ENCODE assay signal across 14 cellular contexts in genomic region chr3:125582707-125583106, GRCh38. TPM values are rescaled to one million over a fixed set of nuclear protein-coding genes. Genes with fewer than 3 reads are reported as not detected.
A peak's percentile ranks its signal among the peaks of the same experiment; 100 is the strongest.
DNase-seq lines count a peak whose midpoint lies in the region; ATAC-seq, FAIRE-seq and TF ChIP-seq lines count a peak whose summit lies in the region.
"Had no signal": no experiment of that assay in that cellular context is flagged by ENCODE, and none has a peak within 500 bp of the region (broad histone marks: within the 10 kb centered on the region; RNA-seq: fewer than 3 reads in every experiment).

No MANE protein-coding gene starts in this region.

- H3K4me1 ChIP-seq in GM12878 (ENCODE audit: control insufficient read depth, insufficient read depth, low read length) (peaks cover 5% of the 10 kb centered on the region; the same call in 1 of the 2 replicates), psoas muscle (peaks cover 27% of the 10 kb centered on the region)
- H3K4me1 ChIP-seq: ascending aorta had no signal

- H3K9me3 ChIP-seq in GM12878 (replicated peaks; ENCODE audit: control insufficient read depth, insufficient read depth, low read length) (no peaks in the 10 kb centered on the region), psoas muscle (no peaks in the 10 kb centered on the region)
- H3K9me3 ChIP-seq: ascending aorta, upper lobe of right lung had no signal

- no peak overlapping the region for H3K9ac ChIP-seq in GM12878 (ENCODE audit: control insufficient read depth, insufficient read depth, low read length)

- RAD21 ChIA-PET in GM12878 (lab: Charles Lee; ENCODE audit: unreplicated experiment), result interaction anchor here (1.4 to 2.2 kb wide), 4 partner anchors 48 to 821 kb away, joined by 4 to 14 read pairs (median 4); no protein-coding TSS in a partner anchor

- ATAC-seq in GM12878 (peak; percentile 51; the same call in 1 of the 3 replicates), psoas muscle (no peak)
- ATAC-seq: sciatic nerve, T-helper 17 cell, upper lobe of right lung had no signal

- CTCF ChIA-PET in GM12878 (lab: Yijun Ruan, JAX), result interaction anchor here (0.7 to 5.8 kb wide), 15 partner anchors 9 to 893 kb away, joined by 3 to 90 read pairs (median 4); partner anchors contain the start of genes MUC13 and SNX4

- peak; percentile 57 for TF ChIP-seq CTCF in 22Rv1 (IDR thresholded peaks at IDR 0.05)
- peak; percentile 7 to 47 (median 20); a peak in 2 of 6 replicates for TF ChIP-seq CTCF in GM12878 (IDR thresholded peaks at IDR 0.05 in 2 of 3, conservative IDR thresholded peaks at IDR 0.05 in 1 of 3; ENCODE audit: control insufficient read depth in 2 of 3, extremely low read depth in 1 of 3, insufficient read depth in 1 of 3, low read depth in 3 of 3, low read length in 3 of 3)
- no peak for TF ChIP-seq CTCF in psoas muscle (IDR thresholded peaks at IDR 0.05)

- no peak for TF ChIP-seq EP300 in GM12878 (IDR thresholded peaks at IDR 0.05; ENCODE audit: borderline replicate concordance in 1 of 2, control insufficient read depth in 1 of 2, low read depth in 2 of 2, low read length in 2 of 2)

- no peak overlapping the region for H2AFZ ChIP-seq in GM12878 (ENCODE audit: control insufficient read depth, low read depth, low read length)

- H3K36me3 ChIP-seq in GM12878 (ENCODE audit: control insufficient read depth in 2 of 2, insufficient read depth in 2 of 2, low read length in 1 of 2) (peaks cover 0 to 8% of the 10 kb centered on the region in 2 experiments; a peak in 3 of 4 replicates), psoas muscle (ENCODE audit: insufficient read depth in 1 of 2, low read depth in 1 of 2) (peaks cover 0 to 68% of the 10 kb centered on the region in 2 donors)

- SMC1A ChIA-PET in GM12878 (lab: Charles Lee; ENCODE audit: uncharacterized antibody, unreplicated experiment), result interaction anchor here (0.7 to 6.7 kb wide), 11 partner anchors 9 to 881 kb away, joined by 3 to 61 read pairs (median 5); partner anchors contain the start of gene SNX4

- no peak overlapping the region for H3K4me3 ChIP-seq in GM12878
- H3K4me3 ChIP-seq in psoas muscle, result no peak overlapping the region
- H3K4me3 ChIP-seq: ascending aorta, upper lobe of right lung had no signal

- peak; percentile 56 for TF ChIP-seq RAD21 in GM12878 (IDR thresholded peaks at IDR 0.05; ENCODE audit: insufficient read depth, low read depth, low read length)

- TF ChIP-seq POLR2A in GM12878 (IDR thresholded peaks at IDR 0.05; ENCODE audit: low read depth, low read length) (no peak), GM12892 (IDR thresholded peaks at IDR 0.05; ENCODE audit: low read depth, low read length) (no peak)

- intact Hi-C loops in GM12878 (cut with micrococcal nuclease; ENCODE audit: unreplicated experiment) (loop anchor here (10.0 kb wide), 2 partner anchors 108 to 588 kb away; no protein-coding TSS in a partner anchor), psoas muscle (cut with DNase I) (loop anchor here in 1 of 2 donors (10.0 kb wide), 2 partner anchors 58 to 588 kb away; partner anchors contain the start of gene SNX4)

- H3K27ac ChIP-seq in 22Rv1, result no peak overlapping the region
- no peak overlapping the region for H3K27ac ChIP-seq in GM12878 (ENCODE audit: control insufficient read depth, insufficient read depth)
- no peak overlapping the region for H3K27ac ChIP-seq in psoas muscle
- H3K27ac ChIP-seq: ascending aorta, upper lobe of right lung had no signal

- DNase-seq in EH (ENCODE audit: low read depth), result peak; percentile 28
- peak; percentile 28 for DNase-seq in M059J (ENCODE audit: low read depth)
- DNase-seq in GM12878 (ENCODE audit: low read depth, low spot score), result no peak
- DNase-seq in psoas muscle, result no peak
- no peak for DNase-seq in T1000 (lab: John Stamatoyannopoulos, UW)
- DNase-seq in GM12892 (ENCODE audit: insufficient read length), result no peak
- DNase-seq in islet precursor cell, result no peak
- DNase-seq: activated T-cell treated with anti-CD3 and anti-CD28 coated beads for 4 hours, T-helper 17 cell, upper lobe of right lung had no signal

- peaks cover 4% of the 10 kb centered on the region for H3K79me2 ChIP-seq in GM12878 (ENCODE audit: control insufficient read depth, insufficient read depth, low read length)

- H3K4me2 ChIP-seq in GM12878 (ENCODE audit: control insufficient read depth, insufficient read depth), result no peak overlapping the region

- in situ Hi-C loops in GM12878 (cut with MboI), result no loop called here

- POLR2A ChIA-PET in GM12878 (lab: Charles Lee), result interaction anchor here (0.6 to 1.0 kb wide), 2 partner anchors 18 to 686 kb away, joined by 3 to 4 read pairs; no protein-coding TSS in a partner anchor

- no peaks in the 10 kb centered on the region for H4K20me1 ChIP-seq in GM12878 (ENCODE audit: control insufficient read depth, insufficient read depth)

- BruUV-seq in GM12878 (replicated peaks; lab: Mats Ljungman, UMichigan), result no TSS peak

- H3K27me3 ChIP-seq in GM12878 (replicated peaks in 1 of 2; ENCODE audit: control insufficient read depth in 2 of 2, insufficient read depth in 2 of 2, low read length in 1 of 2), result no peaks in the 10 kb centered on the region
- no peaks in the 10 kb centered on the region for H3K27me3 ChIP-seq in psoas muscle (ENCODE audit: insufficient read depth in 3 of 3, low read length in 2 of 3)
- H3K27me3 ChIP-seq: ascending aorta, upper lobe of right lung had no signal

- FAIRE-seq in GM12878 (lab: Jason Lieb, UNC) (no peak), GM12892 (lab: Jason Lieb, UNC) (no peak)
- FAIRE-seq: endothelial cell of umbilical vein had no signal

TF ChIP-seq in GM12878, 131 proteins besides CTCF, POLR2A, EP300 and RAD21:
- no peak for TF ChIP-seq BRCA1 (IDR thresholded peaks at IDR 0.05; ENCODE audit: low read depth, low read length)
- no peak for TF ChIP-seq LARP7 (IDR thresholded peaks at IDR 0.05)
- TF ChIP-seq TAF1 (IDR thresholded peaks at IDR 0.05; ENCODE audit: borderline replicate concordance, low read depth, low read length), result no peak
- no peak for TF ChIP-seq SMAD5 (IDR thresholded peaks at IDR 0.05; ENCODE audit: low read depth)
- no peak for TF ChIP-seq NR2C1 (IDR thresholded peaks at IDR 0.05)
- no peak for TF ChIP-seq TCF7 (IDR thresholded peaks at IDR 0.05; ENCODE audit: borderline replicate concordance)
- TF ChIP-seq, protein P1, sequence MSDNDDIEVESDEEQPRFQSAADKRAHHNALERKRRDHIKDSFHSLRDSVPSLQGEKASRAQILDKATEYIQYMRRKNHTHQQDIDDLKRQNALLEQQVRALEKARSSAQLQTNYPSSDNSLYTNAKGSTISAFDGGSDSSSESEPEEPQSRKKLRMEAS (IDR thresholded peaks at IDR 0.05; ENCODE audit: low read depth, low read length), result no peak
- TF ChIP-seq SREBF2 (IDR thresholded peaks at IDR 0.05; ENCODE audit: low read length), result no peak

RNA-seq across cellular contexts. Expression of gene OSBPL11, which starts 12.6 kb away (rescaled TPM):
- 9.3 and 16.4 TPM in 2 replicates for total RNA-seq in M059J (2014; rRNA removed; shearing (Covaris generic))
- 6.0 and 7.3 TPM in 2 replicates for total RNA-seq in GM12878 (2013; cell fraction: nucleolus; rRNA removed)
- 11.3 and 13.6 TPM in 2 replicates for total RNA-seq in GM12878 (2014; rRNA removed)
- total RNA-seq in GM12878 (2014; rRNA removed; fragmentation: Illumina TruSeq; extraction: Trizol), result 13.6 and 13.8 TPM in 2 replicates
- total RNA-seq in GM12878 (2021), result 15.2 and 15.8 TPM in 2 replicates
- polyA plus RNA-seq in GM12878 (2011; ENCODE audit: low read depth), result 4.6 TPM
- polyA plus RNA-seq in GM12878 (2011; rRNA removed), result 10.6 and 13.2 TPM in 2 replicates
- 5.3 TPM in 2 replicates for polyA plus RNA-seq in GM12878 (2011; cell fraction: cytosol; rRNA removed)
- 3.5 and 5.1 TPM in 2 replicates for polyA plus RNA-seq in GM12878 (2011; cell fraction: nucleus; rRNA removed)
- 5.9 and 6.2 TPM in 2 replicates for polyA plus RNA-seq in GM12878 (2012)
- polyA plus RNA-seq in GM12878 (2014; fragmentation: Illumina TruSeq; extraction: Trizol), result 19.0 and 22.5 TPM in 2 replicates
- polyA plus RNA-seq in GM12878 (2014; fragmentation: Nextera tagmentation; extraction: Ambion mirVana), result 10 to 100 TPM in 1 of 2 experiments, 1 to 10 TPM in 1; 9.6 to 11.7 TPM
- 8.2 and 8.4 TPM in 2 replicates for polyA plus RNA-seq in GM12878 (2014; rRNA removed)
- 10 to 100 TPM; 13.6 to 13.9 TPM for polyA plus RNA-seq in GM12878 (2016; fragmentation: Nextera tagmentation; extraction: Ambion mirVana)
- 16.1 and 26.3 TPM in 2 replicates for polyA minus RNA-seq in GM12878 (2011; rRNA and poly(A)+ RNA removed)
- polyA minus RNA-seq in GM12878 (2011; cell fraction: cytosol; rRNA and poly(A)+ RNA removed), result 5.3 and 6.2 TPM in 2 replicates
- 3.5 and 5.2 TPM in 2 replicates for polyA minus RNA-seq in GM12878 (2011; cell fraction: nucleus; rRNA and poly(A)+ RNA removed)
- total RNA-seq in psoas muscle, result 10 to 100 TPM; 24.1 to 74.7 (median 50.1) TPM
- polyA plus RNA-seq in psoas muscle, result 10 to 100 TPM; 15.1 to 57.3 (median 36.9) TPM
- 8.1 TPM for polyA plus RNA-seq in GM12892 (2012; ENCODE audit: missing spikeins)

Comparison
In these comparisons a context has a peak if more than half of its experiments do, and no peak if none do; other contexts are left out.
1. DNase-seq: peak in EH (single experiment) and M059J (single experiment); none in GM12878 (single experiment), psoas muscle (0 of 2), T1000 (single experiment), GM12892 (single experiment) and islet precursor cell (single experiment).